Comparison of ENCODE assay signal across 9 cellular contexts in genomic region chr11:47394322-47395224, GRCh38. TPM values are rescaled to one million over a fixed set of nuclear protein-coding genes. Genes with fewer than 3 reads are reported as not detected.
DNase-seq lines count a peak whose midpoint lies in the region; ATAC-seq and TF ChIP-seq lines count a peak whose summit lies in the region.
"Had no signal": no experiment of that assay in that cellular context is flagged by ENCODE, and none has a peak within 500 bp of the region (broad histone marks: within the 10 kb centered on the region; RNA-seq: fewer than 3 reads in every experiment).

No MANE protein-coding gene starts in this region.

- peak overlapping the region; percentile 65 to 68 for H3K4me3 Mint-ChIP-seq in effector memory CD8-positive, alpha-beta T cell
- H3K4me3 Mint-ChIP-seq in osteocyte (ENCODE audit: unreplicated experiment): no peak overlapping the region

- peaks cover 5% of the 10 kb centered on the region for H3K36me3 Mint-ChIP-seq in effector memory CD8-positive, alpha-beta T cell (ENCODE audit: insufficient read depth)
- no peaks in the 10 kb centered on the region for H3K36me3 Mint-ChIP-seq in osteocyte (ENCODE audit: unreplicated experiment)

- no peak for TF ChIP-seq CTCF in osteocyte (IDR thresholded peaks at IDR 0.05)

- peak; percentile 65 for ATAC-seq in HG03139 (IDR thresholded peaks at IDR 0.05; ENCODE audit: unreplicated experiment)
- peak; percentile 87 for ATAC-seq in effector memory CD8-positive, alpha-beta T cell (replicated peaks)

- peak; percentile 63 for TF ChIP-seq POLR2A in GM10847 (IDR thresholded peaks at IDR 0.05; ENCODE audit: extremely low read depth, insufficient read length)

- peak; percentile 72 for DNase-seq in activated CD4-positive, alpha-beta T cell treated with anti-CD3 and anti-CD28 coated beads for 48 hours
- peak in 1 of 3 experiments; percentile 29 for DNase-seq in effector memory CD8-positive, alpha-beta T cell
- DNase-seq in posterior vena cava (ENCODE audit: low spot score): peak; percentile 92
- no peak for DNase-seq in osteocyte (ENCODE audit: extremely low spot score, unreplicated experiment)
- no peak for DNase-seq in NCI-H1092 treated with DMSO at 0.1 percent for 48 hours (lab: John Stamatoyannopoulos, UW)
- no peak for DNase-seq in NCI-H1436 treated with DMSO at 0.1 percent for 48 hours (lab: John Stamatoyannopoulos, UW)

- H3K4me1 Mint-ChIP-seq in effector memory CD8-positive, alpha-beta T cell (ENCODE audit: low read depth in 2 of 2): peaks cover 33 to 49% of the 10 kb centered on the region in 2 donors
- H3K4me1 Mint-ChIP-seq in osteocyte (ENCODE audit: unreplicated experiment): peaks cover 4% of the 10 kb centered on the region

- no peaks in the 10 kb centered on the region for H3K9me3 Mint-ChIP-seq in effector memory CD8-positive, alpha-beta T cell
- no peaks in the 10 kb centered on the region for H3K9me3 Mint-ChIP-seq in osteocyte (ENCODE audit: unreplicated experiment)

- intact Hi-C loops in posterior vena cava (cut with DNase I): no loop called here

- H3K27ac Mint-ChIP-seq in effector memory CD8-positive, alpha-beta T cell: peak overlapping the region; percentile 87 to 95
- no peak overlapping the region for H3K27ac Mint-ChIP-seq in osteocyte (ENCODE audit: unreplicated experiment)

- H3K27me3 Mint-ChIP-seq in effector memory CD8-positive, alpha-beta T cell: no peaks in the 10 kb centered on the region
- no peaks in the 10 kb centered on the region for H3K27me3 Mint-ChIP-seq in osteocyte (ENCODE audit: unreplicated experiment)

RNA-seq across cellular contexts. Expression of gene SLC39A13, which starts 13.8 kb away (rescaled TPM):
- total RNA-seq in posterior vena cava (10 to 100 TPM; 96.1 to 98.1 TPM), osteocyte (95.4 and 98.7 TPM in 2 replicates)

RNA-seq across cellular contexts. Expression of gene SPI1, which starts 16.2 kb away (rescaled TPM):
- total RNA-seq in posterior vena cava (10 to 100 TPM; 27.7 to 47.0 TPM), osteocyte (not detected in 2 replicates)
- total RNA-seq: epithelial cell of proximal tubule had no signal

RNA-seq across cellular contexts. Expression of gene PSMC3, which starts 31.7 kb away (rescaled TPM):
- total RNA-seq in posterior vena cava: 100 to 1,000 TPM; 104 to 129 TPM
- 123 and 126 TPM in 2 replicates for total RNA-seq in osteocyte

RNA-seq across cellular contexts. Expression of gene MYBPC3, which starts 42.1 kb away (rescaled TPM):
- total RNA-seq in posterior vena cava: under 1 TPM; 0.19 to 0.37 TPM
- total RNA-seq in osteocyte: not detected in 2 replicates
- total RNA-seq: epithelial cell of proximal tubule had no signal

RNA-seq across cellular contexts. Expression of gene RAPSN, which starts 54.4 kb away (rescaled TPM):
- total RNA-seq in posterior vena cava (under 1 TPM; 0.33 to 0.69 TPM), osteocyte (0.24 and 0.42 TPM in 2 replicates)
- total RNA-seq: epithelial cell of proximal tubule had no signal

Comparison
In these comparisons a context has a peak if more than half of its experiments do, and no peak if none do; other contexts are left out.
1. DNase-seq: peak in activated CD4-positive, alpha-beta T cell treated with anti-CD3 and anti-CD28 coated beads for 48 hours (single experiment) and posterior vena cava (single experiment); none in osteocyte (single experiment), NCI-H1092 treated with DMSO at 0.1 percent for 48 hours (single experiment) and NCI-H1436 treated with DMSO at 0.1 percent for 48 hours (single experiment).
2. RNA of gene SPI1, which starts 16.2 kb away (total RNA-seq): 27.7 to 47.0 TPM in posterior vena cava; not detected in osteocyte; every median in the first group is over 10 times any median in the second.